8 cellular contexts compared by ENCODE assay signal in the genomic region with DNA sequence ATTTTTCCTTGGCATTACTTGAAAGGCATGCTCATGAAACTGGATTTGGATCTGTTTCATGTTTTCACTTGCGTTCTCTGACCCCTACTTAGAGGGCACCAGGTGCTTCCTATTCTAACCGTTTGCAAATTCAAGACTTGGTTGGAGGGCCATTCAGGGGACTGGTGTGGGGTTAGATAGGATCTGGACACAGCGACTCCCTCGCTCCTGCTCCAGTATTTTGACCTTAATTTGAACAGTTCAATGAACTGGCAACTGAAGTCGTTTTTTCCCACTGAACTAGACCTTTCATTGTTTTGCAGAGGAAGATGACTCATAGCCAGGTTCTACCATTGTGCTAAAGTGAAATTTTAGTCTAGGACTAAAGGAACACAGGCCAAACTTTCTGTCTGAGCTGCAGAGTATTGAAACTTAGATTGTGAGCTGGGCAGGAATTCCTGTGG.
DNase-seq lines count a peak whose midpoint lies in the region; ATAC-seq, FAIRE-seq and TF ChIP-seq lines count a peak whose summit lies in the region.

No MANE protein-coding gene starts in this region.

- intact Hi-C loops in OCI-LY7 (cut with micrococcal nuclease; ENCODE audit: unreplicated experiment) (loop anchor here (10.0 kb wide), 1 partner anchor 895 kb away; a partner anchor contains a TSS), posterior vena cava (cut with DNase I) (no loop called here)

- DNase-seq in EL (peak; percentile 48), H54 (ENCODE audit: insufficient read length, low spot score) (peak; percentile 15), OCI-LY7 (ENCODE audit: low spot score) (peak; percentile 19), osteoblast (ENCODE audit: insufficient read length, low spot score, missing footprints) (peak; percentile 81), NK-92 (lab: John Stamatoyannopoulos, UW; ENCODE audit: unreplicated experiment) (no peak), posterior vena cava (ENCODE audit: low spot score) (no peak)
- DNase-seq in effector memory CD4-positive, alpha-beta T cell: no peak

- no peaks in the 10 kb centered on the region for H3K9me2 ChIP-seq in OCI-LY7 (ENCODE audit: insufficient read depth, low read length)

- no peak for TF ChIP-seq CTCF in OCI-LY7 (conservative IDR thresholded peaks at IDR 0.05; ENCODE audit: low read length)
- no peak for TF ChIP-seq CTCF in osteoblast (IDR thresholded peaks at IDR 0.05; ENCODE audit: extremely low read depth, low read depth, low read length)

- peaks cover 38% of the 10 kb centered on the region for H3K4me1 ChIP-seq in OCI-LY7 (ENCODE audit: insufficient read depth, low read length, poor library complexity, severe bottlenecking)
- peaks cover 60% of the 10 kb centered on the region for H3K4me1 ChIP-seq in effector memory CD4-positive, alpha-beta T cell (ENCODE audit: control insufficient read depth, insufficient read depth, low read length, poor library complexity, severe bottlenecking)
- peaks cover 20% of the 10 kb centered on the region for H3K4me1 ChIP-seq in osteoblast (ENCODE audit: insufficient read depth, low read length)

- H3K9me3 ChIP-seq in OCI-LY7 (ENCODE audit: low read length): no peaks in the 10 kb centered on the region
- no peaks in the 10 kb centered on the region for H3K9me3 ChIP-seq in effector memory CD4-positive, alpha-beta T cell (ENCODE audit: control insufficient read depth, low read length)
- no peaks in the 10 kb centered on the region for H3K9me3 ChIP-seq in osteoblast (ENCODE audit: low read depth, low read length)

- CTCF ChIA-PET in OCI-LY7 (lab: Charles Lee; ENCODE audit: unreplicated experiment): no interaction called here

- BruUV-seq in OCI-LY7 (replicated peaks; lab: Mats Ljungman, UMichigan): no TSS peak

- H3K4me2 ChIP-seq in OCI-LY7 (ENCODE audit: low read length): peak overlapping the region; percentile 43
- H3K4me2 ChIP-seq in osteoblast (ENCODE audit: insufficient read depth, low read length): peak overlapping the region; percentile 61

- POLR2A ChIA-PET in OCI-LY7 (lab: Charles Lee): no interaction called here

- no peak for TF ChIP-seq POLR2A in H54 (IDR thresholded peaks at IDR 0.05; ENCODE audit: low read depth, low read length)

- H3K27me3 ChIP-seq in effector memory CD4-positive, alpha-beta T cell (replicated peaks; ENCODE audit: control insufficient read depth, insufficient read depth, low read length, poor library complexity, severe bottlenecking): no peaks in the 10 kb centered on the region
- H3K27me3 ChIP-seq in osteoblast (ENCODE audit: insufficient read depth, low read length): no peaks in the 10 kb centered on the region

- H4K20me1 ChIP-seq in OCI-LY7 (ENCODE audit: insufficient read depth, low read length) (peaks cover 20% of the 10 kb centered on the region; the same call in 1 of the 2 replicates), osteoblast (ENCODE audit: insufficient read depth, low read length) (peaks cover 14% of the 10 kb centered on the region)

- peak; percentile 6 for FAIRE-seq in H54 (lab: Jason Lieb, UNC)

- H3K27ac ChIP-seq in OCI-LY7 (ENCODE audit: low read depth, low read length, poor library complexity, severe bottlenecking) (peak overlapping the region; percentile 15), osteoblast (ENCODE audit: low read depth, low read length) (peak overlapping the region; percentile 32)
- peak overlapping the region; percentile 73 for H3K27ac ChIP-seq in effector memory CD4-positive, alpha-beta T cell (ENCODE audit: insufficient read depth, low read length, poor library complexity, severe bottlenecking)

- ATAC-seq in GM18519 (IDR thresholded peaks at IDR 0.05; ENCODE audit: low FRiP score, unreplicated experiment): no peak

- H2AFZ ChIP-seq in OCI-LY7 (ENCODE audit: low read length) (no peak overlapping the region), osteoblast (ENCODE audit: low read length) (no peak overlapping the region)

- H3K36me3 ChIP-seq in OCI-LY7 (ENCODE audit: insufficient read depth, low read length) (no peaks in the 10 kb centered on the region), osteoblast (ENCODE audit: insufficient read depth, low read length) (no peaks in the 10 kb centered on the region)
- H3K36me3 ChIP-seq in effector memory CD4-positive, alpha-beta T cell (ENCODE audit: control insufficient read depth, insufficient read depth, low read length): no peaks in the 10 kb centered on the region

- peak overlapping the region; percentile 34 for H3K4me3 ChIP-seq in OCI-LY7 (ENCODE audit: low read depth, low read length, poor library complexity, severe bottlenecking)
- H3K4me3 ChIP-seq in effector memory CD4-positive, alpha-beta T cell (ENCODE audit: insufficient read depth, low read depth, low read length, poor library complexity, severe bottlenecking): no peak overlapping the region
- H3K4me3 ChIP-seq in osteoblast (ENCODE audit: insufficient read depth, low read length): no peak overlapping the region

- H3K79me2 ChIP-seq in OCI-LY7 (ENCODE audit: insufficient read depth, low read depth, low read length) (no peaks in the 10 kb centered on the region; the same call in 1 of the 2 replicates), osteoblast (ENCODE audit: insufficient read depth, low read length) (peaks cover 86% of the 10 kb centered on the region)

Comparison
In these comparisons a context has a peak if more than half of its experiments do, and no peak if none do; other contexts are left out.
1. DNase-seq: peak in EL (single experiment), H54 (single experiment), OCI-LY7 (single experiment) and osteoblast (single experiment); none in effector memory CD4-positive, alpha-beta T cell (0 of 3), NK-92 (single experiment) and posterior vena cava (single experiment).
2. H3K27ac ChIP-seq: peak in every context shown above with its lines; median percentile 73 in effector memory CD4-positive, alpha-beta T cell; 32 in osteoblast; 15 in OCI-LY7.